ENCODE assay signal across 25 cellular contexts in the genomic region with DNA sequence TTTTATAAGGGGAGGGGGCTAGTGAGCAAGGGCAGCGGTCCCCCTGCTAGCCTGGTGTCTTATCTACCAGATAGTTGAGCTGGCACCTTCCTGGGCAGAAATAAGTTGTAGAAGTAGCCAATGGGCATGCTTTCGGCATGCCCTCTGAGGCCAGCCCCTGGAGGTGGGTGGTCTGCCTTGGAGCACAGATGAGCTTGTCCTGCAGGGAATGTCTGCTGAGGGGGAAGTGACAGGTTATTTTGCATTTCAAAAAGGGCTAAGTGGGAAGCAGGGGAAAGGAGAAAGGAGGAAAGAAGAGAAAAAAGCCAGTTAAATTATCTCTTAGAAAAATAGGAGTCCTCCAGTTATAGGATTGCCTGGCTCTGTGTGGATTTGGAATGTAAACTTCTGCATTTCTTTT.
A peak's percentile ranks its signal among the peaks of the same experiment; 100 is the strongest.
DNase-seq lines count a peak whose midpoint lies in the region; ATAC-seq, FAIRE-seq and TF ChIP-seq lines count a peak whose summit lies in the region.
"Had no signal": no experiment of that assay in that cellular context is flagged by ENCODE, and none has a peak within 500 bp of the region (broad histone marks: within the 10 kb centered on the region; RNA-seq: fewer than 3 reads in every experiment).

No MANE protein-coding gene starts in this region.

- H3K4me1 ChIP-seq in H9 (ENCODE audit: insufficient read depth, low read length), result peaks cover 9% of the 10 kb centered on the region; the same call in 1 of the 2 replicates
- peaks cover 1 to 24% (median 12%) of the 10 kb centered on the region in 4 experiments for H3K4me1 ChIP-seq in H1 (replicated peaks in 1 of 4; ENCODE audit: control insufficient read depth in 3 of 4, insufficient read depth in 4 of 4, low read length in 3 of 4)
- no peaks in the 10 kb centered on the region for H3K4me1 ChIP-seq in tibial nerve
- H3K4me1 ChIP-seq: A549; BE2C; BLaER1 treated with 17β-estradiol and CSF1 and Interleukin-3, amounts not matched to agents 10 nM and 100 nM had no signal

- H3T11ph ChIP-seq in H9 (ENCODE audit: low read length), result no peak overlapping the region

- H3K18ac ChIP-seq in H9 (ENCODE audit: insufficient read length, low read depth, low read length) (no peak overlapping the region), H1 (ENCODE audit: extremely low read depth, low read length) (no peak overlapping the region)

- H3K36me3 Mint-ChIP-seq in H9 (ENCODE audit: insufficient read depth in 1 of 3, low read depth in 3 of 3), result peaks cover 10 to 20% (median 17%) of the 10 kb centered on the region in 3 experiments
- H3K36me3 Mint-ChIP-seq: CD14-positive monocyte; CD8-positive, alpha-beta memory T cell had no signal

- H3K9me3 ChIP-seq in H9 (ENCODE audit: control insufficient read depth, low read depth, low read length), result peaks cover 11% of the 10 kb centered on the region
- H3K9me3 ChIP-seq in H1 (ENCODE audit: insufficient read depth in 2 of 2, low read depth in 1 of 2, low read length in 1 of 2), result peaks cover 6 to 11% of the 10 kb centered on the region in 2 experiments
- H3K9me3 ChIP-seq in tibial nerve, result no peaks in the 10 kb centered on the region
- H3K9me3 ChIP-seq: BE2C had no signal

- H2BK5ac ChIP-seq in H9 (ENCODE audit: insufficient read length, low read length) (no peak overlapping the region), H1 (ENCODE audit: low read depth, low read length) (peak overlapping the region; percentile 84; the same call in 1 of the 2 replicates)

- peaks cover 37 to 60% of the 10 kb centered on the region in 2 experiments for H3K4me1 Mint-ChIP-seq in H9
- H3K4me1 Mint-ChIP-seq: CD14-positive monocyte; CD8-positive, alpha-beta memory T cell had no signal

- TF ChIP-seq EP300 in H1 (IDR thresholded peaks at IDR 0.05; ENCODE audit: borderline replicate concordance in 1 of 2, low read depth in 2 of 2, low read length in 2 of 2), result no peak
- TF ChIP-seq EP300 in tibial nerve (IDR thresholded peaks at IDR 0.05), result no peak

- TF ChIP-seq POLR2A in H1 (IDR thresholded peaks at IDR 0.05; ENCODE audit: control extremely low read depth in 1 of 2, low read depth in 2 of 2, low read length in 2 of 2), result no peak
- TF ChIP-seq POLR2A in tibial nerve (IDR thresholded peaks at IDR 0.05), result no peak

- H4K20me1 ChIP-seq in H9 (ENCODE audit: control insufficient read depth, insufficient read depth, insufficient read length) (no peaks in the 10 kb centered on the region), H1 (replicated peaks in 1 of 2; ENCODE audit: control insufficient read depth in 1 of 2, insufficient read depth in 2 of 2, low read length in 2 of 2) (no peaks in the 10 kb centered on the region)

- POLR2A ChIA-PET in H1 (lab: Charles Lee; ENCODE audit: partially characterized antibody), result no interaction called here

- peaks cover 0 to 5% (median 0%) of the 10 kb centered on the region in 4 experiments; a peak in 2 of 8 replicates for H3K36me3 ChIP-seq in H1 (ENCODE audit: control insufficient read depth in 2 of 4, insufficient read depth in 4 of 4, low read length in 3 of 4)
- H3K36me3 ChIP-seq in tibial nerve, result peaks cover 0 to 16% (median 0%) of the 10 kb centered on the region in 3 donors
- H3K36me3 ChIP-seq: BE2C; BLaER1 treated with 17β-estradiol and CSF1 and Interleukin-3, amounts not matched to agents 10 nM and 100 nM had no signal

- CTCF ChIA-PET in H1 (lab: Charles Lee; ENCODE audit: partially characterized antibody), result interaction anchor here (0.7 to 1.3 kb wide), 3 partner anchors 11 to 24 kb away, joined by 3 to 6 read pairs (median 3); no protein-coding TSS in a partner anchor

- no peak for TF ChIP-seq RAD21 in H1 (IDR thresholded peaks at IDR 0.05 in 1 of 2, conservative IDR thresholded peaks at IDR 0.05 in 1 of 2; ENCODE audit: low read depth in 2 of 2, low read length in 2 of 2)

- H3K9ac ChIP-seq in H9 (ENCODE audit: extremely low read depth, insufficient read length, low read length) (no peak overlapping the region), H1 (replicated peaks in 1 of 4; ENCODE audit: extremely low read depth in 1 of 4, low read depth in 3 of 4, low read length in 3 of 4) (no peak overlapping the region)
- H3K9ac ChIP-seq: BLaER1 treated with 17β-estradiol and CSF1 and Interleukin-3, amounts not matched to agents 10 nM and 100 nM; GM23248 had no signal

- H3K14ac ChIP-seq in H9 (ENCODE audit: insufficient read depth, low read length) (no peak overlapping the region), H1 (ENCODE audit: insufficient read length) (no peak overlapping the region)

- H3K79me1 ChIP-seq in H9 (ENCODE audit: insufficient read depth, low read depth, low read length, poor library complexity, severe bottlenecking) (no peaks in the 10 kb centered on the region), H1 (ENCODE audit: low read depth, low read length) (no peaks in the 10 kb centered on the region)

- H3K23me2 ChIP-seq in H9 (ENCODE audit: insufficient read length, low read depth, low read length, poor library complexity, severe bottlenecking), result no peaks in the 10 kb centered on the region
- H3K23me2 ChIP-seq in H1 (ENCODE audit: low read depth, low read length), result no peaks in the 10 kb centered on the region

- peak; percentile 52 for FAIRE-seq in H1 (lab: Jason Lieb, UNC)
- FAIRE-seq: A549, GM12878, H54 had no signal

- H2BK20ac ChIP-seq in H9 (ENCODE audit: low read depth, low read length, poor library complexity, severe bottlenecking) (no peak overlapping the region), H1 (ENCODE audit: low read length) (no peak overlapping the region)

- no peak overlapping the region for H3K27ac ChIP-seq in H9 (ENCODE audit: insufficient read length, low read depth, low read length)
- H3K27ac ChIP-seq in H1 (ENCODE audit: low read depth, low read length), result no peak overlapping the region
- H3K27ac ChIP-seq in tibial nerve, result no peak overlapping the region
- H3K27ac ChIP-seq: 22Rv1; A549; BLaER1 treated with 17β-estradiol and CSF1 and Interleukin-3, amounts not matched to agents 10 nM and 100 nM; GM23248 had no signal

- H3K27me3 ChIP-seq in H9 (ENCODE audit: insufficient read depth, low read length) (no peaks in the 10 kb centered on the region), H1 (replicated peaks in 1 of 4; ENCODE audit: control insufficient read depth in 3 of 4, extremely low read depth in 1 of 4, insufficient read depth in 3 of 4, low read length in 3 of 4) (no peaks in the 10 kb centered on the region), tibial nerve (no peaks in the 10 kb centered on the region)
- H3K27me3 ChIP-seq: BE2C had no signal

- H2BK12ac ChIP-seq in H9 (ENCODE audit: insufficient read length, low read depth, low read length), result no peak overlapping the region
- H2BK12ac ChIP-seq in H1 (ENCODE audit: low read depth, low read length), result no peak overlapping the region

- no peak for TF ChIP-seq CTCF in H9 (conservative IDR thresholded peaks at IDR 0.05)
- no peak for TF ChIP-seq CTCF in H1 (IDR thresholded peaks at IDR 0.05; ENCODE audit: control extremely low read depth in 1 of 3, insufficient read depth in 1 of 3, low read depth in 1 of 3, low read length in 3 of 3)
- TF ChIP-seq CTCF in tibial nerve (IDR thresholded peaks at IDR 0.05), result no peak

- H4K8ac ChIP-seq in H9 (replicated peaks; ENCODE audit: insufficient read length, low read depth, low read length), result no peak overlapping the region
- no peak overlapping the region for H4K8ac ChIP-seq in H1 (ENCODE audit: extremely low read depth, insufficient read depth, low read length)

- H3K4me3 ChIP-seq in H1 (ENCODE audit: extremely low read depth in 1 of 4, insufficient read depth in 2 of 4, low read depth in 3 of 4, low read length in 4 of 4) (no peak overlapping the region), tibial nerve (no peak overlapping the region)
- H3K4me3 ChIP-seq: A549; BLaER1 treated with 17β-estradiol and CSF1 and Interleukin-3, amounts not matched to agents 10 nM and 100 nM; GM12878; GM23248 had no signal

- ATAC-seq in GM18867 (IDR thresholded peaks at IDR 0.05; ENCODE audit: unreplicated experiment) (no peak), GM21737 (IDR thresholded peaks at IDR 0.05; ENCODE audit: unreplicated experiment) (no peak)
- ATAC-seq: A549, GM12878, HCT116 had no signal

- no peak overlapping the region; a peak in 1 of 7 replicates for H3K27ac Mint-ChIP-seq in H9
- H3K27ac Mint-ChIP-seq: CD14-positive monocyte; CD4-positive, alpha-beta T cell; CD8-positive, alpha-beta memory T cell had no signal

- DNase-seq in ELF-1 (ENCODE audit: low read depth, low spot score), result peak; percentile 40
- no peak for DNase-seq in H9
- DNase-seq in H1 (ENCODE audit: low read depth in 1 of 2, low spot score in 2 of 2), result no peak
- DNase-seq in iPS-NIHi7 (ENCODE audit: extremely low spot score), result peak; percentile 46
- DNase-seq in RPMI8226, result no peak
- DNase-seq in tibial nerve (ENCODE audit: low spot score in 2 of 2), result no peak
- DNase-seq: ACHN; AML-193; BE2C; Calu3; CD4-positive, alpha-beta T cell; CD8-positive, alpha-beta memory T cell; DMS53; DND-41; GDM1; GM23248 had no signal

- peak overlapping the region; percentile 14 to 68; a peak in 2 of 5 replicates for H3K4me3 Mint-ChIP-seq in H9
- H3K4me3 Mint-ChIP-seq: CD4-positive, alpha-beta T cell; CD8-positive, alpha-beta memory T cell had no signal

- H3K9me3 Mint-ChIP-seq in H9, result peaks cover 12 to 14% of the 10 kb centered on the region in 2 experiments; a peak in 4 of 5 replicates
- H3K9me3 Mint-ChIP-seq: CD4-positive, alpha-beta T cell had no signal

- H2AK5ac ChIP-seq in H9 (ENCODE audit: insufficient read length, low read length) (no peak overlapping the region), H1 (ENCODE audit: low read depth, low read length) (no peak overlapping the region)

- H3K4ac ChIP-seq in H9 (ENCODE audit: low read depth, low read length) (no peak overlapping the region), H1 (replicated peaks; ENCODE audit: insufficient read length, low read depth, low read length) (no peak overlapping the region)

- no peak overlapping the region for H4K5ac ChIP-seq in H9 (ENCODE audit: insufficient read length, low read depth, low read length)
- no peak overlapping the region for H4K5ac ChIP-seq in H1 (ENCODE audit: insufficient read length, low read depth, low read length)

- H3K27me3 Mint-ChIP-seq in H9 (ENCODE audit: low read depth), result peaks cover 6% of the 10 kb centered on the region

- H3K4me2 ChIP-seq in H9 (ENCODE audit: insufficient read depth, insufficient read length, low read length) (no peak overlapping the region), H1 (ENCODE audit: insufficient read depth in 1 of 2, low read depth in 2 of 2, low read length in 2 of 2) (peak overlapping the region in 1 of 2 experiments; percentile 12; a peak in 1 of 4 replicates)
- H3K4me2 ChIP-seq: A549; BLaER1 treated with 17β-estradiol and CSF1 and Interleukin-3, amounts not matched to agents 10 nM and 100 nM had no signal

- H2BK15ac ChIP-seq in H9 (ENCODE audit: low read depth, low read length) (no peak overlapping the region), H1 (ENCODE audit: low read length) (no peak overlapping the region)

- H2BK120ac ChIP-seq in H9 (ENCODE audit: low read depth, low read length, poor library complexity, severe bottlenecking) (no peak overlapping the region), H1 (replicated peaks; ENCODE audit: low read depth, low read length) (no peak overlapping the region)

- no peak overlapping the region for H3K23ac ChIP-seq in H9 (ENCODE audit: insufficient read length, low read depth, low read length)
- H3K23ac ChIP-seq in H1 (ENCODE audit: insufficient read length), result no peak overlapping the region

- no peak overlapping the region for H4K91ac ChIP-seq in H9 (ENCODE audit: insufficient read length, low read depth, low read length)
- H4K91ac ChIP-seq in H1 (replicated peaks; ENCODE audit: insufficient read length, low read length), result no peak overlapping the region

- WGBS in H9 (ENCODE audit: extremely low coverage, insufficient read length, low lambda C conversion rate), result no CpG with 5 or more reads among the region's 2 CpGs
- WGBS in H1 (ENCODE audit: extremely low coverage in 1 of 2, insufficient coverage in 1 of 2, insufficient read length in 1 of 2, insufficient replicate concordance in 2 of 2, low coverage in 1 of 2, low lambda C conversion rate in 2 of 2, missing lambda C conversion rate in 1 of 2), 2 experiments, result 73% methylated on average over 2 of the region's 2 CpGs; no CpG with 5 or more reads in 1 of the 2 experiments
- whole genome bisulfite sequencing in tibial nerve, 2 donors, result 84 to 92% methylated on average over 2 of the region's 2 CpGs

- H3K56ac ChIP-seq in H9 (ENCODE audit: insufficient read length, low read depth, low read length) (no peak overlapping the region), H1 (replicated peaks; ENCODE audit: insufficient read length, low read depth, low read length) (no peak overlapping the region)

- H3K79me2 ChIP-seq in H9 (ENCODE audit: insufficient read depth, low read length) (no peaks in the 10 kb centered on the region), H1 (ENCODE audit: control insufficient read depth in 1 of 2, insufficient read depth in 2 of 2, low read length in 2 of 2) (no peaks in the 10 kb centered on the region)

- H2AFZ ChIP-seq in H9 (ENCODE audit: low read length), result no peak overlapping the region
- H2AFZ ChIP-seq in H1 (ENCODE audit: low read length), result no peak overlapping the region
- H2AFZ ChIP-seq: GM23248 had no signal

Comparison
In these comparisons a context has a peak if more than half of its experiments do, and no peak if none do; other contexts are left out.
1. DNase-seq: peak in ELF-1 (single experiment) and iPS-NIHi7 (single experiment); none in H9 (single experiment), H1 (0 of 2), RPMI8226 (single experiment) and tibial nerve (0 of 2).